In genomic region chr2:229920011-229920781, GRCh38 we compare ENCODE assay signal across 8 cellular contexts. TPM values are rescaled to one million over a fixed set of nuclear protein-coding genes. Genes with fewer than 3 reads are reported as not detected.
A peak's percentile ranks its signal among the peaks of the same experiment; 100 is the strongest.
DNase-seq lines count a peak whose midpoint lies in the region; ATAC-seq and TF ChIP-seq lines count a peak whose summit lies in the region.

No MANE protein-coding gene starts in this region.

- peaks cover 2% of the 10 kb centered on the region for H3K9me3 Mint-ChIP-seq in activated B cell treated with CpG ODN at 0.5 μM for 24 hours
- H3K9me3 Mint-ChIP-seq in naive B cell = peaks cover 0 to 5% (median 0%) of the 10 kb centered on the region in 7 donors

- no peak for TF ChIP-seq POLR2A in uterus (IDR thresholded peaks at IDR 0.05)

- H3K4me3 ChIP-seq in cardiac muscle cell = peak overlapping the region; percentile 83
- H3K4me3 ChIP-seq in uterus = peak overlapping the region; percentile 63 to 95

- H3K36me3 ChIP-seq in cardiac muscle cell (no peaks in the 10 kb centered on the region), uterus (no peaks in the 10 kb centered on the region)

- CTCF ChIA-PET in activated B cell treated with CpG ODN at 0.5 μM for 24 hours (lab: Charles Lee) = interaction anchor here (1.7 kb wide), 1 partner anchor 9 kb away, joined by 4 read pairs; no protein-coding TSS in a partner anchor

- TF ChIP-seq CTCF in cardiac muscle cell (IDR thresholded peaks at IDR 0.05; ENCODE audit: low read depth, low read length) (no peak), activated B cell treated with CpG ODN at 0.5 μM for 24 hours (IDR thresholded peaks at IDR 0.05) (no peak), uterus (IDR thresholded peaks at IDR 0.05) (no peak)

- H3K27ac Mint-ChIP-seq in activated B cell treated with CpG ODN at 0.5 μM for 24 hours = peak overlapping the region; percentile 96
- peak overlapping the region; percentile 94 to 100 (median 99) for H3K27ac Mint-ChIP-seq in naive B cell

- H3K4me1 Mint-ChIP-seq in activated B cell treated with CpG ODN at 0.5 μM for 24 hours (peaks cover 53% of the 10 kb centered on the region), naive B cell (peaks cover 29 to 55% (median 47%) of the 10 kb centered on the region in 3 donors)

- DNase-seq in cardiac muscle cell (ENCODE audit: low read depth in 1 of 2, low spot score in 1 of 2) = no peak
- DNase-seq in left cardiac atrium = no peak
- DNase-seq in activated B cell treated with CpG ODN at 0.5 μM for 24 hours = peak; percentile 18
- peak; percentile 20 for DNase-seq in effector CD4-positive, alpha-beta T cell
- peak; percentile 16 for DNase-seq in naive B cell
- no peak for DNase-seq in uterus
- DNase-seq in middle frontal gyrus (ENCODE audit: extremely low spot score, low spot score) = no peak

- intact Hi-C loops in left cardiac atrium (cut with DNase I) = loop anchor here (5.0 to 10.0 kb wide), 2 partner anchors 118 to 125 kb away; no protein-coding TSS in a partner anchor
- intact Hi-C loops in activated B cell treated with CpG ODN at 0.5 μM for 24 hours (cut with micrococcal nuclease) = loop anchor here (1.0 to 2.0 kb wide), 5 partner anchors 10 to 793 kb away; partner anchors contain the start of gene CAB39
- intact Hi-C loops in uterus (cut with DNase I; ENCODE audit: low total_unique reads) = no loop called here

- H3K27me3 ChIP-seq in cardiac muscle cell (no peaks in the 10 kb centered on the region), uterus (no peaks in the 10 kb centered on the region)

- no peaks in the 10 kb centered on the region for H3K9me3 ChIP-seq in cardiac muscle cell (ENCODE audit: low read depth)
- H3K9me3 ChIP-seq in uterus = no peaks in the 10 kb centered on the region

- H3K36me3 Mint-ChIP-seq in activated B cell treated with CpG ODN at 0.5 μM for 24 hours (ENCODE audit: low read depth) (peaks cover 40% of the 10 kb centered on the region), naive B cell (peaks cover 0 to 21% of the 10 kb centered on the region in 2 donors)

- H3K4me1 ChIP-seq in cardiac muscle cell (ENCODE audit: low read depth) = peaks cover 11% of the 10 kb centered on the region
- peaks cover 0 to under 1% of the 10 kb centered on the region in 2 donors for H3K4me1 ChIP-seq in uterus

- H3K27me3 Mint-ChIP-seq in activated B cell treated with CpG ODN at 0.5 μM for 24 hours (no peaks in the 10 kb centered on the region), naive B cell (no peaks in the 10 kb centered on the region)

- H3K4me3 Mint-ChIP-seq in activated B cell treated with CpG ODN at 0.5 μM for 24 hours = peak overlapping the region; percentile 94
- peak overlapping the region; percentile 95 to 100 (median 100) for H3K4me3 Mint-ChIP-seq in naive B cell

- ATAC-seq in left cardiac atrium = no peak
- ATAC-seq in activated B cell treated with CpG ODN at 0.5 μM for 24 hours (ENCODE audit: low read depth) = no peak
- ATAC-seq in naive B cell (ENCODE audit: low read depth in 2 of 2) = no peak
- ATAC-seq in HG03280 (IDR thresholded peaks at IDR 0.05; ENCODE audit: unreplicated experiment) = no peak

- POLR2A ChIA-PET in activated B cell treated with CpG ODN at 0.5 μM for 24 hours (lab: Charles Lee) = no interaction called here

- H3K27ac ChIP-seq in cardiac muscle cell (peak overlapping the region; percentile 99), uterus (peak overlapping the region; percentile 93 to 99)

RNA-seq across cellular contexts. Expression of gene TRIP12, which starts 1.6 kb away (rescaled TPM):
- total RNA-seq in cardiac muscle cell (92.6 and 190 TPM in 2 replicates), left cardiac atrium (100 to 1,000 TPM; 166 to 200 TPM), activated B cell treated with CpG ODN at 0.5 μM for 24 hours (255 and 272 TPM in 2 replicates), uterus (100 to 1,000 TPM in 3 of 4 donors, 10 to 100 TPM in 1; 77.1 to 255 (median 197) TPM)
- polyA plus RNA-seq in cardiac muscle cell (57.5 and 81.8 TPM in 2 replicates), naive B cell (ENCODE audit: low read depth in 6 of 6) (10 to 100 TPM; 20.0 to 64.5 (median 46.1) TPM)

RNA-seq across cellular contexts. Expression of gene FBXO36, which starts 2.1 kb away (rescaled TPM):
- 2.8 and 5.7 TPM in 2 replicates for total RNA-seq in cardiac muscle cell
- 4.8 and 10.1 TPM in 2 replicates for polyA plus RNA-seq in cardiac muscle cell
- 1 to 10 TPM; 1.4 to 1.6 TPM for total RNA-seq in left cardiac atrium
- 0.78 and 0.89 TPM in 2 replicates for total RNA-seq in activated B cell treated with CpG ODN at 0.5 μM for 24 hours
- 1 to 10 TPM in 1 of 6 donors, under 1 TPM in 4, not detected in 1; 0.24 to 1.4 (median 0.76) TPM for polyA plus RNA-seq in naive B cell (ENCODE audit: low read depth in 6 of 6)
- 1 to 10 TPM in 3 of 4 donors, under 1 TPM in 1; 0.88 to 8.8 (median 5.4) TPM for total RNA-seq in uterus

Comparison
In these comparisons a context has a peak if more than half of its experiments do, and no peak if none do; other contexts are left out.
1. DNase-seq: peak in activated B cell treated with CpG ODN at 0.5 μM for 24 hours (single experiment), effector CD4-positive, alpha-beta T cell (single experiment) and naive B cell (single experiment); none in cardiac muscle cell (0 of 2), left cardiac atrium (single experiment), uterus (0 of 2) and middle frontal gyrus (single experiment).